Comparison of ENCODE assay signal across 28 cellular contexts in genomic region chr1:26259578-26259977, GRCh38. TPM values are rescaled to one million over a fixed set of nuclear protein-coding genes. Genes with fewer than 3 reads are reported as not detected.
DNase-seq lines count a peak whose midpoint lies in the region; ATAC-seq and TF ChIP-seq lines count a peak whose summit lies in the region.
"Had no signal": no experiment of that assay in that cellular context is flagged by ENCODE, and none has a peak within 500 bp of the region (broad histone marks: within the 10 kb centered on the region; RNA-seq: fewer than 3 reads in every experiment).

No MANE protein-coding gene starts in this region.

- no peak overlapping the region for H3K4me3 Mint-ChIP-seq in stimulated activated memory B cell treated with anti-CD40 and anti-IgM and Interleukin-4, amounts not matched to agents 10 μg/mL and 1 μg/mL and 100 μg/mL, for 72 hours
- H3K4me3 Mint-ChIP-seq: activated naive CD8-positive, alpha-beta T cell treated with anti-CD3 and anti-CD28 coated beads, Interleukin-2, amount 10 ng/mL, durations not matched to agents 7 days and 5 days; nephron progenitor cell; stimulated activated naive CD8-positive, alpha-beta T cell treated with anti-CD3 and anti-CD28 coated beads, Interleukin-15, amount 100 ng/mL, for 72 hours; T-helper 1 cell treated with Interleukin-12 subunit alpha and Interleukin-12 subunit beta and Interleukin-4 antibody, amounts not matched to agents 30 μg/mL and 1 μg/mL, for 36 hours had no signal

- TF ChIP-seq POLR2A in transverse colon (IDR thresholded peaks at IDR 0.05): no peak

- no peaks in the 10 kb centered on the region for H3K27me3 Mint-ChIP-seq in stimulated activated memory B cell treated with anti-CD40 and anti-IgM and Interleukin-4, amounts not matched to agents 10 μg/mL and 1 μg/mL and 100 μg/mL, for 72 hours
- H3K27me3 Mint-ChIP-seq: activated naive CD8-positive, alpha-beta T cell treated with anti-CD3 and anti-CD28 coated beads, Interleukin-2, amount 10 ng/mL, durations not matched to agents 7 days and 5 days; stimulated activated naive CD8-positive, alpha-beta T cell treated with anti-CD3 and anti-CD28 coated beads, Interleukin-15, amount 100 ng/mL, for 72 hours had no signal

- in situ Hi-C loops in transverse colon (cut with MboI; ENCODE audit: low pct_ligation_motif_present in 1 of 4, low pct_unique_long_range_greater_than_20kb in 1 of 4, low sequenced_read_pairs in 3 of 4): no loop called here

- peak; percentile 91 to 94 for DNase-seq in Kasumi-1 (lab: John Stamatoyannopoulos, UW)
- peak; percentile 89 for DNase-seq in SKM-1 (lab: John Stamatoyannopoulos, UW; ENCODE audit: unreplicated experiment)
- no peak for DNase-seq in left lobe of liver (ENCODE audit: low spot score)
- DNase-seq in NCI-H1048 (lab: John Stamatoyannopoulos, UW): no peak
- no peak for DNase-seq in transverse colon
- DNase-seq: activated CD4-positive, CD25-positive, alpha-beta regulatory T cell treated with anti-CD3 and anti-CD28 coated beads, Interleukin-2, amount 50 U/mL, for 72 hours; activated naive CD8-positive, alpha-beta T cell treated with anti-CD3 and anti-CD28 coated beads, Interleukin-2, amount 10 ng/mL, durations not matched to agents 7 days and 5 days; BE2C; Calu3; effector memory CD4-positive, alpha-beta T cell; H7; Karpas-422; NCI-H1436; NCI-H526 treated with DMSO at 0.1 percent for 48 hours; nephron progenitor cell; SHP77; stimulated activated CD4-positive, alpha-beta T cell treated with anti-CD3 and anti-CD28 coated beads, Interleukin-4, amount 100 ng/mL, for 1 hour; stimulated activated naive CD8-positive, alpha-beta T cell treated with anti-CD3 and anti-CD28 coated beads, Interleukin-15, amount 100 ng/mL, for 72 hours; trophoblast cell had no signal

- H3K4me3 ChIP-seq in transverse colon: no peak overlapping the region
- H3K4me3 ChIP-seq: gastroesophageal sphincter, skin epidermis had no signal

- H3K36me3 ChIP-seq in transverse colon: peaks cover 0 to 22% (median 5%) of the 10 kb centered on the region in 4 donors

- peaks cover 85% of the 10 kb centered on the region for H3K36me3 Mint-ChIP-seq in stimulated activated memory B cell treated with anti-CD40 and anti-IgM and Interleukin-4, amounts not matched to agents 10 μg/mL and 1 μg/mL and 100 μg/mL, for 72 hours

- H3K9me3 ChIP-seq in transverse colon: no peaks in the 10 kb centered on the region
- H3K9me3 ChIP-seq: BE2C, gastroesophageal sphincter had no signal

- no peak overlapping the region for H3K27ac ChIP-seq in transverse colon
- H3K27ac ChIP-seq: gastroesophageal sphincter had no signal

- no peak for TF ChIP-seq EP300 in transverse colon (IDR thresholded peaks at IDR 0.05; ENCODE audit: low read depth)

- TF ChIP-seq CTCF in transverse colon (IDR thresholded peaks at IDR 0.05): no peak

- ATAC-seq in left lobe of liver (peak; percentile 23), GM19397 (IDR thresholded peaks at IDR 0.05; ENCODE audit: unreplicated experiment) (no peak)
- no peak for ATAC-seq in stimulated activated memory B cell treated with anti-CD40 and anti-IgM and Interleukin-4, amounts not matched to agents 10 μg/mL and 1 μg/mL and 100 μg/mL, for 72 hours
- ATAC-seq: esophagus mucosa; gastroesophageal sphincter; stimulated activated naive CD8-positive, alpha-beta T cell treated with anti-CD3 and anti-CD28 coated beads, Interleukin-15, amount 100 ng/mL, for 72 hours had no signal

- H3K27me3 ChIP-seq in transverse colon: no peaks in the 10 kb centered on the region
- H3K27me3 ChIP-seq: BE2C, gastroesophageal sphincter had no signal

- 80 to 96% methylated on average over 5 of the region's 5 CpGs for WGBS in transverse colon (ENCODE audit: low coverage in 1 of 2), 2 donors

- intact Hi-C loops in transverse colon (cut with DNase I; ENCODE audit: low total_unique reads): no loop called here

- peak overlapping the region; percentile 19 for H3K27ac Mint-ChIP-seq in stimulated activated memory B cell treated with anti-CD40 and anti-IgM and Interleukin-4, amounts not matched to agents 10 μg/mL and 1 μg/mL and 100 μg/mL, for 72 hours
- H3K27ac Mint-ChIP-seq: activated naive CD8-positive, alpha-beta T cell treated with anti-CD3 and anti-CD28 coated beads, Interleukin-2, amount 10 ng/mL, durations not matched to agents 7 days and 5 days; nephron progenitor cell; T-helper 1 cell treated with Interleukin-12 subunit alpha and Interleukin-12 subunit beta and Interleukin-4 antibody, amounts not matched to agents 30 μg/mL and 1 μg/mL, for 36 hours had no signal

- no peaks in the 10 kb centered on the region for H3K9me3 Mint-ChIP-seq in stimulated activated memory B cell treated with anti-CD40 and anti-IgM and Interleukin-4, amounts not matched to agents 10 μg/mL and 1 μg/mL and 100 μg/mL, for 72 hours
- H3K9me3 Mint-ChIP-seq: activated naive CD8-positive, alpha-beta T cell treated with anti-CD3 and anti-CD28 coated beads, Interleukin-2, amount 10 ng/mL, durations not matched to agents 7 days and 5 days; nephron progenitor cell; stimulated activated naive CD8-positive, alpha-beta T cell treated with anti-CD3 and anti-CD28 coated beads, Interleukin-15, amount 100 ng/mL, for 72 hours; T-helper 1 cell treated with Interleukin-12 subunit alpha and Interleukin-12 subunit beta and Interleukin-4 antibody, amounts not matched to agents 30 μg/mL and 1 μg/mL, for 36 hours had no signal

- no peaks in the 10 kb centered on the region for H3K4me1 ChIP-seq in transverse colon
- H3K4me1 ChIP-seq: BE2C, gastroesophageal sphincter had no signal

- H3K4me1 Mint-ChIP-seq in stimulated activated memory B cell treated with anti-CD40 and anti-IgM and Interleukin-4, amounts not matched to agents 10 μg/mL and 1 μg/mL and 100 μg/mL, for 72 hours: peaks cover 31% of the 10 kb centered on the region
- H3K4me1 Mint-ChIP-seq: activated naive CD8-positive, alpha-beta T cell treated with anti-CD3 and anti-CD28 coated beads, Interleukin-2, amount 10 ng/mL, durations not matched to agents 7 days and 5 days; nephron progenitor cell; stimulated activated naive CD8-positive, alpha-beta T cell treated with anti-CD3 and anti-CD28 coated beads, Interleukin-15, amount 100 ng/mL, for 72 hours had no signal

RNA-seq across cellular contexts. Expression of gene SH3BGRL3, which starts 20.3 kb away (rescaled TPM):
- total RNA-seq in left lobe of liver (31.5 TPM), transverse colon (100 to 1,000 TPM; 134 to 314 (median 215) TPM)

RNA-seq across cellular contexts. Expression of gene CEP85, which starts 25.6 kb away (rescaled TPM):
- 5.5 TPM for total RNA-seq in left lobe of liver
- total RNA-seq in transverse colon: 10 to 100 TPM in 3 of 4 donors, 1 to 10 TPM in 1; 8.6 to 73.8 (median 13.6) TPM

RNA-seq across cellular contexts. Expression of gene UBXN11, which starts 46.9 kb away (rescaled TPM):
- total RNA-seq in left lobe of liver: 7.8 TPM
- total RNA-seq in transverse colon: 10 to 100 TPM in 2 of 4 donors, 1 to 10 TPM in 2; 4.9 to 17.9 (median 12.0) TPM

RNA-seq across cellular contexts. Expression of gene CD52, which starts 58.2 kb away (rescaled TPM):
- total RNA-seq in left lobe of liver (3.0 TPM), transverse colon (10 to 100 TPM in 2 of 4 donors, 1 to 10 TPM in 1, not detected in 1; 5.3 to 56.1 (median 21.1) TPM)
- total RNA-seq: Calu3, Daoy, HT1080, kidney epithelial cell had no signal

Comparison
In these comparisons a context has a peak if more than half of its experiments do, and no peak if none do; other contexts are left out.
1. DNase-seq: peak in Kasumi-1 (2 of 2) and SKM-1 (single experiment); none in left lobe of liver (single experiment), NCI-H1048 (single experiment) and transverse colon (single experiment).